Comparison of ENCODE assay signal across 8 cellular contexts in genomic region chr19:11530432-11530831, GRCh38. TPM values are rescaled to one million over a fixed set of nuclear protein-coding genes. Genes with fewer than 3 reads are reported as not detected.
DNase-seq lines count a peak whose midpoint lies in the region; ATAC-seq and FAIRE-seq lines count a peak whose summit lies in the region.

No MANE protein-coding gene starts in this region.

- DNase-seq in NCI-H1105 treated with DMSO at 0.1 percent for 48 hours (lab: John Stamatoyannopoulos, UW) (peak; percentile 21), NCI-H1105 (lab: John Stamatoyannopoulos, UW) (no peak), NCI-H2171 treated with DMSO at 0.1 percent for 48 hours (lab: John Stamatoyannopoulos, UW) (peak; percentile 90), fibroblast of gingiva (ENCODE audit: low read depth) (peak; percentile 72), myocyte (ENCODE audit: low read depth) (peak; percentile 32), urothelium cell line (ENCODE audit: low spot score) (peak; percentile 46)
- DNase-seq in activated CD4-positive, alpha-beta T cell treated with anti-CD3 and anti-CD28 coated beads, Interleukin-2, amount 50 U/mL, for 1 hour: peak; percentile 18

- no peak for ATAC-seq in GM19467 (IDR thresholded peaks at IDR 0.05; ENCODE audit: unreplicated experiment)

- FAIRE-seq in urothelium cell line (lab: Jason Lieb, UNC): no peak

RNA-seq across cellular contexts. Expression of gene ECSIT, which starts 1.5 kb away (rescaled TPM):
- total RNA-seq in myocyte: 42.2 and 52.7 TPM in 2 replicates
- 30.2 TPM for polyA plus RNA-seq in myocyte (2012)

RNA-seq across cellular contexts. Expression of gene CNN1, which starts 8.2 kb away (rescaled TPM):
- 2.0 and 6.3 TPM in 2 replicates for total RNA-seq in myocyte
- 0.66 TPM for polyA plus RNA-seq in myocyte (2012)

RNA-seq across cellular contexts. Expression of gene ZNF653, which starts 24.8 kb away (rescaled TPM):
- 5.0 and 5.9 TPM in 2 replicates for total RNA-seq in myocyte
- polyA plus RNA-seq in myocyte (2012): 7.8 TPM

RNA-seq across cellular contexts. Expression of gene ELOF1, which starts 28.6 kb away (rescaled TPM):
- total RNA-seq in myocyte: 15.0 and 23.9 TPM in 2 replicates
- polyA plus RNA-seq in myocyte (2012): 48.4 TPM

RNA-seq across cellular contexts. Expression of gene ACP5, which starts 47.0 kb away (rescaled TPM):
- 0.52 and 1.4 TPM in 2 replicates for total RNA-seq in myocyte
- 0.30 TPM for polyA plus RNA-seq in myocyte (2012)
